ENCODE assay signal across 8 cellular contexts in genomic region chr14:76872796-76873432, GRCh38.
DNase-seq lines count a peak whose midpoint lies in the region; ATAC-seq and TF ChIP-seq lines count a peak whose summit lies in the region.

No MANE protein-coding gene starts in this region.

- no peak overlapping the region for H3K4me3 ChIP-seq in astrocyte of the spinal cord (ENCODE audit: low read depth, low read length)

- no peak for ATAC-seq in GM18861 (IDR thresholded peaks at IDR 0.05; ENCODE audit: unreplicated experiment)
- ATAC-seq in GM21526 (IDR thresholded peaks at IDR 0.05; ENCODE audit: low FRiP score, unreplicated experiment), result no peak

- in situ Hi-C loops in astrocyte of the spinal cord (cut with HindIII; ENCODE audit: low sequenced_read_pairs), result no loop called here

- TF ChIP-seq CTCF in LNCAP (IDR thresholded peaks at IDR 0.05), result peak; percentile 79
- peak; percentile 83 for TF ChIP-seq CTCF in astrocyte of the spinal cord (IDR thresholded peaks at IDR 0.05; ENCODE audit: low read depth, low read length)

- DNase-seq in GDM1 (lab: John Stamatoyannopoulos, UW), result peak; percentile 46
- DNase-seq in T-helper 9 cell, result peak; percentile 64
- DNase-seq in astrocyte of the spinal cord (ENCODE audit: low read depth, low spot score), result peak; percentile 34
- DNase-seq in iris pigment epithelial cell (ENCODE audit: low read depth), result peak; percentile 30
- DNase-seq in stimulated activated CD4-positive, alpha-beta T cell treated with anti-CD3 and anti-CD28 coated beads, Interleukin-1b, Interleukin-23, amount 100 ng/mL, for 4 hours (ENCODE audit: low read depth in 2 of 2), result peak; percentile 54 to 68
